Comparison of ENCODE assay signal across 19 cellular contexts in the genomic region with DNA sequence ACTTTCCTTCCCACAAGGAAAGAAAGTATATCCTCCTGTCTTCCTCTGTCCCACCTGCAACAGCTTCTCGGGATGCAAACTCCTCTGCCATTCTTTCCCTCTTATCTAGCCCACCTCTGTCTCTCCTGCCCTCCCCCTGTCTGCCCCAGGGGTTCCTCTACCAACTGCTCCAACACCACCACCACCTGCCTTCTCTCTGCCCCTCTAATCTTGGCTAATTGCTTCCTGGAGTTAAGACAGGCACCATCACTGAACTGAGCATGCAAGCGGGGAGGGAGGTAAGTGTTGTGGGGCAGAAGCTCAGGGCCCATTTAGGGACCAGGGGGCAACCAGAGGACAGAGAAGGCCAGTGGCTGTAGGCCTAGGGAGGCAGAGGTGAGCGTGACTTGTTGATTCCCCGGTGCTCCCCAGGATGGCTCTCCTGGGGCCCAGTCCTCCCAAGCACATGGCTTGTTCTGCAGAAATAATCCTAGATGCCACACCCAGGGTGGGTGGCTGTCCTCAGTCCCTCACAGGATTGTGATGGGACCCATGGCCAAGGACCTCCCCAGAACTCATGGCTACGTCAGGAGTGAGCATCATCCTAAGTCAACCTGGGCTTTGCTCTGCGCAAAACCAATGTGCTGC.
DNase-seq lines count a peak whose midpoint lies in the region; ATAC-seq and TF ChIP-seq lines count a peak whose summit lies in the region.
"Had no signal": no experiment of that assay in that cellular context is flagged by ENCODE, and none has a peak within 500 bp of the region (broad histone marks: within the 10 kb centered on the region; RNA-seq: fewer than 3 reads in every experiment).

No MANE protein-coding gene starts in this region.

- H3K4me3 ChIP-seq in right atrium auricular region: no peak overlapping the region
- H3K4me3 ChIP-seq in mesenchymal stem cell (ENCODE audit: insufficient read depth in 1 of 2, low read depth in 1 of 2, low read length in 2 of 2): no peak overlapping the region
- H3K4me3 ChIP-seq: GM12878, GM23338 had no signal

- H3K36me3 ChIP-seq in right atrium auricular region (no peaks in the 10 kb centered on the region), mesenchymal stem cell (ENCODE audit: control insufficient read depth in 1 of 2, insufficient read depth in 2 of 2, low read depth in 1 of 2, low read length in 2 of 2) (no peaks in the 10 kb centered on the region)

- WGBS in mesenchymal stem cell: 86% methylated on average over 5 of the region's 6 CpGs

- no peak overlapping the region for H3K9ac ChIP-seq in mesenchymal stem cell (ENCODE audit: low read length)
- H3K9ac ChIP-seq: KMS-11 had no signal

- H2AFZ ChIP-seq in mesenchymal stem cell (ENCODE audit: low read depth, low read length): no peak overlapping the region
- H2AFZ ChIP-seq: GM23338 had no signal

- H3K4me1 ChIP-seq in right atrium auricular region: peaks cover 0 to 24% of the 10 kb centered on the region in 2 donors
- peaks cover 14% of the 10 kb centered on the region for H3K4me1 ChIP-seq in mesenchymal stem cell (ENCODE audit: control insufficient read depth, insufficient read depth, low read depth, low read length)

- no peak overlapping the region for H2BK12ac ChIP-seq in mesenchymal stem cell (ENCODE audit: low read length in 2 of 2)

- H3K4ac ChIP-seq in mesenchymal stem cell (ENCODE audit: low read depth in 1 of 2, low read length in 2 of 2): no peak overlapping the region

- ATAC-seq in Right ventricle myocardium inferior (peak; percentile 16), SK-N-SH treated with all-trans-retinoic acid at 6 μM for 48 hours (no peak), GM18870 (IDR thresholded peaks at IDR 0.05; ENCODE audit: unreplicated experiment) (no peak)
- ATAC-seq: CD8-positive, alpha-beta T cell; GM12878; GM23338; HepG2 had no signal

- H3K23ac ChIP-seq in mesenchymal stem cell (ENCODE audit: low read length in 2 of 2): no peak overlapping the region

- DNase-seq in Right ventricle myocardium inferior (ENCODE audit: missing footprints): no peak
- no peak for DNase-seq in right atrium auricular region (ENCODE audit: low spot score)
- DNase-seq in mesenchymal stem cell: no peak
- no peak for DNase-seq in ureter (ENCODE audit: low spot score)
- no peak for DNase-seq in NCI-H146 (lab: John Stamatoyannopoulos, UW)
- no peak for DNase-seq in activated CD4-positive, CD25-positive, alpha-beta regulatory T cell treated with anti-CD3 and anti-CD28 coated beads, Interleukin-2, amount 50 U/mL, for 72 hours
- DNase-seq: 8988T; CD8-positive, alpha-beta T cell; NCI-H1436; NCI-H2029 treated with DMSO at 0.1 percent for 48 hours; NCI-H510A; NK-92 treated with Interleukin-12 subunit alpha and Interleukin-12 subunit beta, amount 100 ng/mL, for 24 hours; SHP77 treated with DMSO at 0.1 percent for 48 hours had no signal

- peaks cover 0 to 11% of the 10 kb centered on the region in 2 donors for H3K9me3 ChIP-seq in right atrium auricular region
- no peaks in the 10 kb centered on the region for H3K9me3 ChIP-seq in mesenchymal stem cell (ENCODE audit: control insufficient read depth, low read length)

- H2BK120ac ChIP-seq in mesenchymal stem cell (ENCODE audit: low read depth, low read length): no peak overlapping the region

- intact Hi-C loops in Right ventricle myocardium inferior (cut with DNase I): no loop called here

- no peak overlapping the region for H3K4me2 ChIP-seq in mesenchymal stem cell (ENCODE audit: low read length, poor library complexity, severe bottlenecking)
- H3K4me2 ChIP-seq: GM23338, KMS-11 had no signal

- no peak overlapping the region for H2BK15ac ChIP-seq in mesenchymal stem cell (ENCODE audit: low read depth, poor library complexity, severe bottlenecking)

- H3K27me3 ChIP-seq in right atrium auricular region: no peaks in the 10 kb centered on the region
- peaks cover 8% of the 10 kb centered on the region in 2 experiments for H3K27me3 ChIP-seq in mesenchymal stem cell (ENCODE audit: control insufficient read depth in 1 of 2, insufficient read depth in 1 of 2, low read length in 2 of 2)

- no peaks in the 10 kb centered on the region for H3K79me1 ChIP-seq in mesenchymal stem cell (replicated peaks; ENCODE audit: low read length, poor library complexity, severe bottlenecking)

- peak overlapping the region in 1 of 2 experiments; percentile 29 for H3K14ac ChIP-seq in mesenchymal stem cell (ENCODE audit: low read length in 2 of 2)

- peak overlapping the region; percentile 25 for H4K91ac ChIP-seq in mesenchymal stem cell (ENCODE audit: low read length)

- no peak overlapping the region for H3K27ac ChIP-seq in right atrium auricular region
- no peak overlapping the region for H3K27ac ChIP-seq in mesenchymal stem cell (ENCODE audit: low read length, poor library complexity, severe bottlenecking)
- H3K27ac ChIP-seq: KMS-11 had no signal

- no peak for TF ChIP-seq CTCF in right atrium auricular region (IDR thresholded peaks at IDR 0.05)

- no peak overlapping the region for H4K8ac ChIP-seq in mesenchymal stem cell (ENCODE audit: low read length)

- H2BK5ac ChIP-seq in mesenchymal stem cell (ENCODE audit: low read depth, low read length, poor library complexity, severe bottlenecking): no peak overlapping the region

- no peak overlapping the region for H3K18ac ChIP-seq in mesenchymal stem cell (ENCODE audit: low read depth in 1 of 2, low read length in 2 of 2)

- H2AK5ac ChIP-seq in mesenchymal stem cell (ENCODE audit: low read length, severe bottlenecking): peak overlapping the region; percentile 50

TF ChIP-seq in SK-N-SH treated with all-trans-retinoic acid at 6 μM for 48 hours, 23 proteins besides CTCF, POLR2A, EP300 and RAD21:
- TF ChIP-seq, protein P1, sequence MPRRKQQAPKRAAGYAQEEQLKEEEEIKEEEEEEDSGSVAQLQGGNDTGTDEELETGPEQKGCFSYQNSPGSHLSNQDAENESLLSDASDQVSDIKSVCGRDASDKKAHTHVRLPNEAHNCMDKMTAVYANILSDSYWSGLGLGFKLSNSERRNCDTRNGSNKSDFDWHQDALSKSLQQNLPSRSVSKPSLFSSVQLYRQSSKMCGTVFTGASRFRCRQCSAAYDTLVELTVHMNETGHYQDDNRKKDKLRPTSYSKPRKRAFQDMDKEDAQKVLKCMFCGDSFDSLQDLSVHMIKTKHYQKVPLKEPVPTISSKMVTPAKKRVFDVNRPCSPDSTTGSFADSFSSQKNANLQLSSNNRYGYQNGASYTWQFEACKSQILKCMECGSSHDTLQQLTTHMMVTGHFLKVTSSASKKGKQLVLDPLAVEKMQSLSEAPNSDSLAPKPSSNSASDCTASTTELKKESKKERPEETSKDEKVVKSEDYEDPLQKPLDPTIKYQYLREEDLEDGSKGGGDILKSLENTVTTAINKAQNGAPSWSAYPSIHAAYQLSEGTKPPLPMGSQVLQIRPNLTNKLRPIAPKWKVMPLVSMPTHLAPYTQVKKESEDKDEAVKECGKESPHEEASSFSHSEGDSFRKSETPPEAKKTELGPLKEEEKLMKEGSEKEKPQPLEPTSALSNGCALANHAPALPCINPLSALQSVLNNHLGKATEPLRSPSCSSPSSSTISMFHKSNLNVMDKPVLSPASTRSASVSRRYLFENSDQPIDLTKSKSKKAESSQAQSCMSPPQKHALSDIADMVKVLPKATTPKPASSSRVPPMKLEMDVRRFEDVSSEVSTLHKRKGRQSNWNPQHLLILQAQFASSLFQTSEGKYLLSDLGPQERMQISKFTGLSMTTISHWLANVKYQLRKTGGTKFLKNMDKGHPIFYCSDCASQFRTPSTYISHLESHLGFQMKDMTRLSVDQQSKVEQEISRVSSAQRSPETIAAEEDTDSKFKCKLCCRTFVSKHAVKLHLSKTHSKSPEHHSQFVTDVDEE (CRISPR knock-in tag; IDR thresholded peaks at IDR 0.05): no peak
- TF ChIP-seq, protein P2, sequence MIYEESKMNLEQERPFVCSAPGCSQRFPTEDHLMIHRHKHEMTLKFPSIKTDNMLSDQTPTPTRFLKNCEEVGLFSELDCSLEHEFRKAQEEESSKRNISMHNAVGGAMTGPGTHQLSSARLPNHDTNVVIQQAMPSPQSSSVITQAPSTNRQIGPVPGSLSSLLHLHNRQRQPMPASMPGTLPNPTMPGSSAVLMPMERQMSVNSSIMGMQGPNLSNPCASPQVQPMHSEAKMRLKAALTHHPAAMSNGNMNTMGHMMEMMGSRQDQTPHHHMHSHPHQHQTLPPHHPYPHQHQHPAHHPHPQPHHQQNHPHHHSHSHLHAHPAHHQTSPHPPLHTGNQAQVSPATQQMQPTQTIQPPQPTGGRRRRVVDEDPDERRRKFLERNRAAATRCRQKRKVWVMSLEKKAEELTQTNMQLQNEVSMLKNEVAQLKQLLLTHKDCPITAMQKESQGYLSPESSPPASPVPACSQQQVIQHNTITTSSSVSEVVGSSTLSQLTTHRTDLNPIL (CRISPR knock-in tag; IDR thresholded peaks at IDR 0.05; ENCODE audit: low read depth): no peak
- TF ChIP-seq, protein P3, sequence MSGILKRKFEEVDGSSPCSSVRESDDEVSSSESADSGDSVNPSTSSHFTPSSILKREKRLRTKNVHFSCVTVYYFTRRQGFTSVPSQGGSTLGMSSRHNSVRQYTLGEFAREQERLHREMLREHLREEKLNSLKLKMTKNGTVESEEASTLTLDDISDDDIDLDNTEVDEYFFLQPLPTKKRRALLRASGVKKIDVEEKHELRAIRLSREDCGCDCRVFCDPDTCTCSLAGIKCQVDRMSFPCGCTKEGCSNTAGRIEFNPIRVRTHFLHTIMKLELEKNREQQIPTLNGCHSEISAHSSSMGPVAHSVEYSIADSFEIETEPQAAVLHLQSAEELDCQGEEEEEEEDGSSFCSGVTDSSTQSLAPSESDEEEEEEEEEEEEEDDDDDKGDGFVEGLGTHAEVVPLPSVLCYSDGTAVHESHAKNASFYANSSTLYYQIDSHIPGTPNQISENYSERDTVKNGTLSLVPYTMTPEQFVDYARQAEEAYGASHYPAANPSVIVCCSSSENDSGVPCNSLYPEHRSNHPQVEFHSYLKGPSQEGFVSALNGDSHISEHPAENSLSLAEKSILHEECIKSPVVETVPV (CRISPR knock-in tag; IDR thresholded peaks at IDR 0.05): no peak
- TF ChIP-seq TCF4 (CRISPR knock-in tag; IDR thresholded peaks at IDR 0.05; ENCODE audit: borderline replicate concordance): peak; percentile 16; the same call in 1 of the 2 replicates
- no peak for TF ChIP-seq RARB (CRISPR knock-in tag; IDR thresholded peaks at IDR 0.05)
- no peak for TF ChIP-seq ARNTL (CRISPR knock-in tag; IDR thresholded peaks at IDR 0.05; ENCODE audit: borderline replicate concordance, low read depth)
- no peak for TF ChIP-seq PPARA (CRISPR knock-in tag; IDR thresholded peaks at IDR 0.05; ENCODE audit: borderline replicate concordance)
- TF ChIP-seq ISL1 (CRISPR knock-in tag; IDR thresholded peaks at IDR 0.05): no peak
- TF ChIP-seq CSDC2 (CRISPR knock-in tag; IDR thresholded peaks at IDR 0.05): no peak
TF ChIP-seq in SK-N-SH treated with all-trans-retinoic acid at 6 μM for 48 hours: peak in this region for 1.
